ENCODE assay signal across 23 cellular contexts in genomic region chr19:29947871-29948270, GRCh38. TPM values are rescaled to one million over a fixed set of nuclear protein-coding genes. Genes with fewer than 3 reads are reported as not detected.
DNase-seq lines count a peak whose midpoint lies in the region; ATAC-seq, FAIRE-seq and TF ChIP-seq lines count a peak whose summit lies in the region.
"Had no signal": no experiment of that assay in that cellular context is flagged by ENCODE, and none has a peak within 500 bp of the region (broad histone marks: within the 10 kb centered on the region; RNA-seq: fewer than 3 reads in every experiment).

No MANE protein-coding gene starts in this region.

- peaks cover 21% of the 10 kb centered on the region for H4K20me1 ChIP-seq in K562 (replicated peaks; ENCODE audit: control insufficient read depth, insufficient read depth, low read length)
- H4K20me1 ChIP-seq in smooth muscle cell (ENCODE audit: low read depth), result peaks cover 84% of the 10 kb centered on the region

- POLR2A ChIA-PET in activated CD4-positive, alpha-beta T cell treated with anti-CD3 and anti-CD28 coated beads, Interleukin-2, amount 10 ng/mL, durations not matched to agents 7 days and 5 days (lab: Charles Lee), result no interaction called here
- POLR2A ChIA-PET in K562 (lab: Yijun Ruan, JAX) (no interaction called here), GM10248 (lab: Yijun Ruan, JAX) (no interaction called here)

- TF ChIP-seq RAD21 in K562 (CRISPR knock-in tag; conservative IDR thresholded peaks at IDR 0.05 in 1 of 2, IDR thresholded peaks at IDR 0.05 in 1 of 2), result no peak; a peak in 1 of 4 replicates

- no peaks in the 10 kb centered on the region for H3K27me3 ChIP-seq in K562 (ENCODE audit: control insufficient read depth in 2 of 2, insufficient read depth in 2 of 2, low read length in 2 of 2)
- H3K27me3 ChIP-seq in smooth muscle cell (ENCODE audit: low read depth), result no peaks in the 10 kb centered on the region

- H3K36me3 Mint-ChIP-seq in activated CD4-positive, alpha-beta T cell treated with anti-CD3 and anti-CD28 coated beads, Interleukin-2, amount 10 ng/mL, durations not matched to agents 7 days and 5 days (ENCODE audit: low read depth), result peaks cover 50% of the 10 kb centered on the region

- H3K9me1 ChIP-seq in K562 (ENCODE audit: control insufficient read depth, insufficient read depth, low read length), result no peaks in the 10 kb centered on the region

- H3K4me1 ChIP-seq in K562 (replicated peaks in 1 of 2; ENCODE audit: control insufficient read depth in 2 of 2, insufficient read depth in 2 of 2, low read length in 2 of 2) (peaks cover 3 to 21% of the 10 kb centered on the region in 2 experiments; a peak in 4 of 5 replicates), smooth muscle cell (ENCODE audit: low read depth) (peaks cover 20% of the 10 kb centered on the region)

- H3K27ac Mint-ChIP-seq in activated CD4-positive, alpha-beta T cell treated with anti-CD3 and anti-CD28 coated beads, Interleukin-2, amount 10 ng/mL, durations not matched to agents 7 days and 5 days, result peak overlapping the region; percentile 43

- H3K4me3 ChIP-seq in K562 (no peak overlapping the region), smooth muscle cell (no peak overlapping the region)
- H3K4me3 ChIP-seq: lower lobe of right lung, thoracic aorta had no signal

- no peaks in the 10 kb centered on the region for H3K27me3 Mint-ChIP-seq in activated CD4-positive, alpha-beta T cell treated with anti-CD3 and anti-CD28 coated beads, Interleukin-2, amount 10 ng/mL, durations not matched to agents 7 days and 5 days

- no peak overlapping the region for H3K27ac ChIP-seq in K562 (ENCODE audit: extremely low read depth, low read depth, low read length)
- H3K27ac ChIP-seq in smooth muscle cell (ENCODE audit: low read depth), result peak overlapping the region; percentile 47
- H3K27ac ChIP-seq: C4-2B, lower lobe of right lung, thoracic aorta had no signal

- H3K4me1 Mint-ChIP-seq in activated CD4-positive, alpha-beta T cell treated with anti-CD3 and anti-CD28 coated beads, Interleukin-2, amount 10 ng/mL, durations not matched to agents 7 days and 5 days, result peaks cover 61% of the 10 kb centered on the region

- 32% methylated on average over 2 of the region's 2 CpGs for WGBS in K562 (ENCODE audit: insufficient coverage, low coverage, missing lambda C conversion rate)
- 95% methylated on average over 2 of the region's 2 CpGs for WGBS in smooth muscle cell (ENCODE audit: low lambda C conversion rate)

- no peaks in the 10 kb centered on the region for H3F3A ChIP-seq in smooth muscle cell (ENCODE audit: low read depth)

- TF ChIP-seq POLR2A in K562 (conservative IDR thresholded peaks at IDR 0.05), result no peak

- H3K9ac ChIP-seq in K562 (ENCODE audit: insufficient read depth in 1 of 2, low read depth in 2 of 2, low read length in 2 of 2), result no peak overlapping the region
- no peak overlapping the region for H3K9ac ChIP-seq in smooth muscle cell (ENCODE audit: low read depth)

- ATAC-seq in K562, result peak; percentile 9; the same call in 1 of the 3 replicates
- ATAC-seq: lower lobe of right lung, Panc1 had no signal

- FAIRE-seq in K562 (lab: Jason Lieb, UNC), result no peak
- no peak for FAIRE-seq in GM19239 (lab: Jason Lieb, UNC)
- FAIRE-seq: A204.1, HTR-8/SVneo, small intestine had no signal

- H3K36me3 ChIP-seq in K562 (ENCODE audit: control insufficient read depth, insufficient read depth, low read length) (peaks cover 26% of the 10 kb centered on the region; the same call in 1 of the 3 replicates), smooth muscle cell (ENCODE audit: low read depth) (no peaks in the 10 kb centered on the region)
- H3K36me3 ChIP-seq: lower lobe of right lung, thoracic aorta had no signal

- H3K4me2 ChIP-seq in K562 (ENCODE audit: insufficient read depth, low read length) (peak overlapping the region; percentile 45), smooth muscle cell (no peak overlapping the region)

- peaks cover 90% of the 10 kb centered on the region for H3K79me2 ChIP-seq in K562 (ENCODE audit: control insufficient read depth, insufficient read depth, low read length)
- H3K79me2 ChIP-seq in smooth muscle cell (ENCODE audit: low read depth), result peaks cover 90% of the 10 kb centered on the region

- no peak overlapping the region for H2AFZ ChIP-seq in K562 (ENCODE audit: low read depth, low read length)
- no peak overlapping the region for H2AFZ ChIP-seq in smooth muscle cell (ENCODE audit: low read depth)

- CTCF ChIA-PET in activated CD4-positive, alpha-beta T cell treated with anti-CD3 and anti-CD28 coated beads, Interleukin-2, amount 10 ng/mL, durations not matched to agents 7 days and 5 days (lab: Charles Lee), result no interaction called here
- CTCF ChIA-PET in K562 (lab: Yijun Ruan, JAX; ENCODE audit: low intra/inter-chr PET ratio) (no interaction called here), GM10248 (lab: Yijun Ruan, JAX) (no interaction called here)

- H3K9me3 ChIP-seq in K562 (replicated peaks; ENCODE audit: control insufficient read depth, insufficient read depth, low read depth, low read length) (no peaks in the 10 kb centered on the region), smooth muscle cell (replicated peaks; ENCODE audit: low read depth) (no peaks in the 10 kb centered on the region)
- H3K9me3 ChIP-seq: lower lobe of right lung, thoracic aorta had no signal

- no peak for TF ChIP-seq EP300 in K562 (IDR thresholded peaks at IDR 0.05; ENCODE audit: low read length)

- no peak overlapping the region for H3K4me3 Mint-ChIP-seq in activated CD4-positive, alpha-beta T cell treated with anti-CD3 and anti-CD28 coated beads, Interleukin-2, amount 10 ng/mL, durations not matched to agents 7 days and 5 days

- intact Hi-C loops in K562 (cut with micrococcal nuclease), result no loop called here

- TF ChIP-seq CTCF in K562 (IDR thresholded peaks at IDR 0.05 in 2 of 3, conservative IDR thresholded peaks at IDR 0.05 in 1 of 3; ENCODE audit: insufficient read depth in 2 of 3, low read depth in 1 of 3, low read length in 3 of 3), result no peak
- TF ChIP-seq CTCF in smooth muscle cell (IDR thresholded peaks at IDR 0.05; ENCODE audit: borderline replicate concordance, insufficient read depth, poor library complexity, severe bottlenecking), result no peak
- no peak for TF ChIP-seq CTCF in GM10248 (IDR thresholded peaks at IDR 0.05; ENCODE audit: control extremely low read depth, extremely low read depth, low read depth, missing control alignments)

- no TSS peak for BruUV-seq in K562 (replicated peaks; lab: Mats Ljungman, UMichigan)

- in situ Hi-C loops in K562 (cut with MboI), result no loop called here

- peaks cover 8% of the 10 kb centered on the region for H3K9me3 Mint-ChIP-seq in activated CD4-positive, alpha-beta T cell treated with anti-CD3 and anti-CD28 coated beads, Interleukin-2, amount 10 ng/mL, durations not matched to agents 7 days and 5 days

- DNase-seq in activated CD4-positive, alpha-beta T cell treated with anti-CD3 and anti-CD28 coated beads, Interleukin-2, amount 10 ng/mL, durations not matched to agents 7 days and 5 days, result no peak
- DNase-seq in activated CD4-positive, alpha-beta T cell treated with anti-CD3 and anti-CD28 coated beads for 1 hour, result no peak
- DNase-seq in OCI-M1 (lab: John Stamatoyannopoulos, UW) (peak; percentile 31), K562 (ENCODE audit: extremely low read depth in 1 of 4, low spot score in 3 of 4) (peak in 1 of 4 experiments; percentile 27), smooth muscle cell (lab: John Stamatoyannopoulos, UW; ENCODE audit: unreplicated experiment) (no peak), GM10248 (ENCODE audit: extremely low spot score) (no peak), pons (ENCODE audit: low spot score) (no peak), GM19239 (ENCODE audit: insufficient read length, low spot score) (no peak)
- DNase-seq: activated CD4-positive, CD25-positive, alpha-beta regulatory T cell treated with anti-CD3 and anti-CD28 coated beads, Interleukin-2, amount 50 U/mL, for 72 hours; head of caudate nucleus; lower lobe of right lung; NCI-H1417 treated with DMSO at 0.1 percent for 48 hours; NCI-H2171 treated with DMSO at 0.1 percent for 48 hours; NCI-H82; posterior cingulate gyrus; small intestine; stimulated activated CD4-positive, alpha-beta T cell treated with anti-CD3 and anti-CD28 coated beads, Interleukin-4, amount 100 ng/mL, for 24 hours; T1000 had no signal

RNA-seq across cellular contexts. Expression of gene URI1, which starts 5.8 kb away (rescaled TPM):
- total RNA-seq in activated CD4-positive, alpha-beta T cell treated with anti-CD3 and anti-CD28 coated beads, Interleukin-2, amount 10 ng/mL, durations not matched to agents 7 days and 5 days, result 10 to 100 TPM; 54.8 to 54.9 TPM
- 23.1 and 114 TPM in 2 replicates for total RNA-seq in K562 (2011; cell fraction: chromatin; rRNA removed; ENCODE audit: low replicate concordance)
- 15.7 and 23.2 TPM in 2 replicates for total RNA-seq in K562 (2011; cell fraction: nucleolus; rRNA removed)
- 37.5 and 49.5 TPM in 2 replicates for total RNA-seq in K562 (2011; cell fraction: nucleoplasm; rRNA removed)
- total RNA-seq in K562 (2014; rRNA removed) (50.9 and 61.3 TPM in 2 replicates), K562 (2014; rRNA removed; fragmentation: Illumina TruSeq; extraction: Trizol) (87.4 and 99.1 TPM in 2 replicates), K562 (2015; rRNA removed; fragmentation: Illumina TruSeq; extraction: Trizol) (79.8 and 83.2 TPM in 2 replicates), K562 (2021) (61.5 and 63.9 TPM in 2 replicates), smooth muscle cell (47.6 and 53.5 TPM in 2 replicates)
- polyA plus RNA-seq in K562 (2011; rRNA removed) (71.8 and 83.5 TPM in 2 replicates), K562 (2014; fragmentation: Illumina TruSeq; extraction: Trizol) (67.9 and 78.2 TPM in 2 replicates), K562 (2014; fragmentation: Nextera tagmentation; extraction: Ambion mirVana) (10 to 100 TPM; 16.9 to 19.8 TPM), K562 (2014; rRNA removed) (50.6 and 56.7 TPM in 2 replicates), smooth muscle cell (36.8 and 39.3 TPM in 2 replicates)
- 12.0 and 34.1 TPM in 2 replicates for polyA plus RNA-seq in K562 (2011; cell fraction: cytosol; rRNA removed)
- 44.6 and 76.9 TPM in 2 replicates for polyA plus RNA-seq in K562 (2011; cell fraction: nucleus; rRNA removed)
- polyA plus RNA-seq in K562 (2012), result 56.1 and 58.5 TPM in 2 replicates
- polyA minus RNA-seq in K562 (2011; rRNA and poly(A)+ RNA removed), result 190 and 200 TPM in 2 replicates
- polyA minus RNA-seq in K562 (2011; cell fraction: cytosol; rRNA and poly(A)+ RNA removed), result 36.9 and 45.0 TPM in 2 replicates
- 52.9 and 97.6 TPM in 2 replicates for polyA minus RNA-seq in K562 (2011; cell fraction: nucleus; rRNA and poly(A)+ RNA removed)
